8 cellular contexts compared by ENCODE assay signal in genomic region chr9:34665381-34666250, GRCh38. TPM values are rescaled to one million over a fixed set of nuclear protein-coding genes. Genes with fewer than 3 reads are reported as not detected.
DNase-seq lines count a peak whose midpoint lies in the region; ATAC-seq and TF ChIP-seq lines count a peak whose summit lies in the region.

No MANE protein-coding gene starts in this region.

- peak overlapping the region; percentile 74 to 99 (median 98) for H3K27ac Mint-ChIP-seq in naive thymus-derived CD8-positive, alpha-beta T cell
- H3K27ac Mint-ChIP-seq in stimulated activated effector memory CD8-positive, alpha-beta T cell treated with anti-CD3 and anti-CD28 coated beads, Interleukin-12 subunit alpha, Interleukin-12 subunit beta, amount 100 ng/mL, for 72 hours: peak overlapping the region; percentile 93

- H2AFZ ChIP-seq in GM23248: peak overlapping the region; percentile 91

- POLR2A ChIA-PET in naive thymus-derived CD8-positive, alpha-beta T cell (lab: Charles Lee): interaction anchor here (0.6 to 1.8 kb wide), 12 partner anchors 9 to 619 kb away, joined by 3 to 23 read pairs (median 4); partner anchors contain the start of genes DNAI1, FAM219A, FANCG and GALT

- H3K4me2 ChIP-seq in GM23248 (ENCODE audit: unreplicated experiment): peak overlapping the region; percentile 93

- peak; percentile 78 for ATAC-seq in RWPE2 (ENCODE audit: low read depth)
- ATAC-seq in naive thymus-derived CD8-positive, alpha-beta T cell: peak; percentile 75 to 78
- ATAC-seq in stimulated activated effector memory CD8-positive, alpha-beta T cell treated with anti-CD3 and anti-CD28 coated beads, Interleukin-12 subunit alpha, Interleukin-12 subunit beta, amount 100 ng/mL, for 72 hours: peak; percentile 84

- H3K9ac ChIP-seq in GM23248: peak overlapping the region; percentile 93

- peaks cover 30 to 59% (median 40%) of the 10 kb centered on the region in 4 donors for H3K4me1 Mint-ChIP-seq in naive thymus-derived CD8-positive, alpha-beta T cell
- H3K4me1 Mint-ChIP-seq in stimulated activated effector memory CD8-positive, alpha-beta T cell treated with anti-CD3 and anti-CD28 coated beads, Interleukin-12 subunit alpha, Interleukin-12 subunit beta, amount 100 ng/mL, for 72 hours: peaks cover 35% of the 10 kb centered on the region

- DNase-seq in DMS 273 (lab: John Stamatoyannopoulos, UW; ENCODE audit: unreplicated experiment) (peak; percentile 96), GM23248 (peak; percentile 98), LNCaP clone FGC (ENCODE audit: low read depth) (peak; percentile 81), RWPE2 (ENCODE audit: low spot score) (peak; percentile 95), fibroblast of mammary gland (ENCODE audit: low read depth) (peak; percentile 95)
- DNase-seq in activated T-helper 9 cell treated with anti-CD3 and anti-CD28 coated beads, Interleukin-2, amount 50 U/mL, for 16 hours (ENCODE audit: low read depth): peak; percentile 78
- peak; percentile 77 to 94 (median 86) for DNase-seq in naive thymus-derived CD8-positive, alpha-beta T cell
- DNase-seq in stimulated activated effector memory CD8-positive, alpha-beta T cell treated with anti-CD3 and anti-CD28 coated beads, Interleukin-12 subunit alpha, Interleukin-12 subunit beta, amount 100 ng/mL, for 72 hours (ENCODE audit: low spot score in 2 of 2): peak; percentile 72 to 92

- no peak for TF ChIP-seq CTCF in LNCaP clone FGC (IDR thresholded peaks at IDR 0.05; ENCODE audit: control insufficient read depth, extremely low read depth, insufficient read depth)
- TF ChIP-seq CTCF in RWPE2 (IDR thresholded peaks at IDR 0.05; ENCODE audit: poor library complexity, severe bottlenecking): no peak
- no peak for TF ChIP-seq CTCF in fibroblast of mammary gland (conservative IDR thresholded peaks at IDR 0.05; ENCODE audit: control insufficient read depth, insufficient read depth, low read depth, low read length)

- H3K4me1 ChIP-seq in GM23248 (ENCODE audit: insufficient read depth) (peaks cover 7% of the 10 kb centered on the region; the same call in 1 of the 2 replicates), RWPE2 (ENCODE audit: insufficient read depth, poor library complexity, severe bottlenecking) (peaks cover 10% of the 10 kb centered on the region)

- H3K9me3 ChIP-seq in GM23248 (ENCODE audit: low read depth) (no peaks in the 10 kb centered on the region), RWPE2 (ENCODE audit: severe bottlenecking) (no peaks in the 10 kb centered on the region)

- no peaks in the 10 kb centered on the region for H4K20me1 ChIP-seq in GM23248 (ENCODE audit: insufficient read depth)

- H3K36me3 ChIP-seq in GM23248 (ENCODE audit: low read depth) (no peaks in the 10 kb centered on the region), RWPE2 (ENCODE audit: low read depth) (no peaks in the 10 kb centered on the region)

- peaks cover 25% of the 10 kb centered on the region for H3K79me2 ChIP-seq in GM23248 (ENCODE audit: insufficient read depth)

- WGBS in GM23248 (ENCODE audit: low coverage in 1 of 2, low lambda C conversion rate in 2 of 2, missing lambda C conversion rate in 2 of 2), 2 experiments: 1 to 3% methylated on average over 28 to 55 of the region's 55 CpGs

- H3K9me3 Mint-ChIP-seq in naive thymus-derived CD8-positive, alpha-beta T cell: peaks cover 0 to 17% (median 5%) of the 10 kb centered on the region in 9 donors
- peaks cover 3% of the 10 kb centered on the region for H3K9me3 Mint-ChIP-seq in stimulated activated effector memory CD8-positive, alpha-beta T cell treated with anti-CD3 and anti-CD28 coated beads, Interleukin-12 subunit alpha, Interleukin-12 subunit beta, amount 100 ng/mL, for 72 hours

- in situ Hi-C loops in GM23248 (cut with MboI): no loop called here

- H3K4me3 ChIP-seq in GM23248: peak overlapping the region; percentile 93
- H3K4me3 ChIP-seq in LNCaP clone FGC (ENCODE audit: low read depth, low read length): peak overlapping the region; percentile 67
- H3K4me3 ChIP-seq in RWPE2 (ENCODE audit: severe bottlenecking): peak overlapping the region; percentile 73
- H3K4me3 ChIP-seq in fibroblast of mammary gland (ENCODE audit: control insufficient read depth, low read depth, low read length): peak overlapping the region; percentile 90

- peak overlapping the region; percentile 82 to 96 (median 90) for H3K4me3 Mint-ChIP-seq in naive thymus-derived CD8-positive, alpha-beta T cell
- peak overlapping the region; percentile 86 for H3K4me3 Mint-ChIP-seq in stimulated activated effector memory CD8-positive, alpha-beta T cell treated with anti-CD3 and anti-CD28 coated beads, Interleukin-12 subunit alpha, Interleukin-12 subunit beta, amount 100 ng/mL, for 72 hours

- peaks cover 9 to 20% (median 10%) of the 10 kb centered on the region in 3 donors for H3K36me3 Mint-ChIP-seq in naive thymus-derived CD8-positive, alpha-beta T cell
- peaks cover 18% of the 10 kb centered on the region for H3K36me3 Mint-ChIP-seq in stimulated activated effector memory CD8-positive, alpha-beta T cell treated with anti-CD3 and anti-CD28 coated beads, Interleukin-12 subunit alpha, Interleukin-12 subunit beta, amount 100 ng/mL, for 72 hours

- no peaks in the 10 kb centered on the region for H3K27me3 Mint-ChIP-seq in naive thymus-derived CD8-positive, alpha-beta T cell

- H3K27me3 ChIP-seq in GM23248 (replicated peaks; ENCODE audit: insufficient read depth) (no peaks in the 10 kb centered on the region), RWPE2 (ENCODE audit: insufficient read depth, poor library complexity, severe bottlenecking) (no peaks in the 10 kb centered on the region)

- no peaks in the 10 kb centered on the region for H3K9me2 ChIP-seq in GM23248 (ENCODE audit: insufficient read depth)

- peak overlapping the region; percentile 95 for H3K27ac ChIP-seq in GM23248
- peak overlapping the region; percentile 78 for H3K27ac ChIP-seq in RWPE2 (ENCODE audit: poor library complexity, severe bottlenecking)

- peaks cover 15% of the 10 kb centered on the region; the same call in 1 of the 2 replicates for H3F3A ChIP-seq in GM23248 (ENCODE audit: insufficient read depth)

RNA-seq across cellular contexts. Expression of gene CCL27, which starts 3.2 kb away (rescaled TPM):
- not detected in 2 replicates for total RNA-seq in GM23248 (2014; rRNA removed; shearing (Covaris generic))
- polyA plus RNA-seq in GM23248 (2016; fragmentation: Nextera tagmentation; extraction: Ambion mirVana): 0.48 and 0.50 TPM in 2 replicates
- not detected for total RNA-seq in naive thymus-derived CD8-positive, alpha-beta T cell
- not detected for polyA plus RNA-seq in naive thymus-derived CD8-positive, alpha-beta T cell

RNA-seq across cellular contexts. Expression of gene IL11RA, which starts 13.6 kb away (rescaled TPM):
- 50.7 and 52.3 TPM in 2 replicates for total RNA-seq in GM23248 (2014; rRNA removed; shearing (Covaris generic))
- 44.0 and 44.1 TPM in 2 replicates for polyA plus RNA-seq in GM23248 (2016; fragmentation: Nextera tagmentation; extraction: Ambion mirVana)
- 100 to 1,000 TPM; 135 to 144 TPM for total RNA-seq in naive thymus-derived CD8-positive, alpha-beta T cell
- 1 to 10 TPM; 5.1 to 7.7 (median 6.1) TPM for polyA plus RNA-seq in naive thymus-derived CD8-positive, alpha-beta T cell

RNA-seq across cellular contexts. Expression of gene GALT, which starts 19.1 kb away (rescaled TPM):
- 22.4 and 25.5 TPM in 2 replicates for total RNA-seq in GM23248 (2014; rRNA removed; shearing (Covaris generic))
- polyA plus RNA-seq in GM23248 (2016; fragmentation: Nextera tagmentation; extraction: Ambion mirVana): 28.5 and 29.1 TPM in 2 replicates
- 100 to 1,000 TPM; 170 to 181 TPM for total RNA-seq in naive thymus-derived CD8-positive, alpha-beta T cell
- polyA plus RNA-seq in naive thymus-derived CD8-positive, alpha-beta T cell: 10 to 100 TPM; 38.2 to 46.7 (median 42.0) TPM

RNA-seq across cellular contexts. Expression of gene CCL19, which starts 25.5 kb away (rescaled TPM):
- not detected in 2 replicates for total RNA-seq in GM23248 (2014; rRNA removed; shearing (Covaris generic))
- not detected in 2 replicates for polyA plus RNA-seq in GM23248 (2016; fragmentation: Nextera tagmentation; extraction: Ambion mirVana)
- total RNA-seq in naive thymus-derived CD8-positive, alpha-beta T cell: not detected
- not detected for polyA plus RNA-seq in naive thymus-derived CD8-positive, alpha-beta T cell

RNA-seq across cellular contexts. Expression of gene SIGMAR1, which starts 28.0 kb away (rescaled TPM):
- total RNA-seq in GM23248 (2014; rRNA removed; shearing (Covaris generic)): 138 and 148 TPM in 2 replicates
- polyA plus RNA-seq in GM23248 (2016; fragmentation: Nextera tagmentation; extraction: Ambion mirVana): 142 and 147 TPM in 2 replicates
- total RNA-seq in naive thymus-derived CD8-positive, alpha-beta T cell: 10 to 100 TPM; 37.7 to 39.8 TPM
- 10 to 100 TPM; 67.9 to 78.4 (median 71.8) TPM for polyA plus RNA-seq in naive thymus-derived CD8-positive, alpha-beta T cell

Comparison
In these comparisons a context has a peak if more than half of its experiments do, and no peak if none do; other contexts are left out.
1. Peak in every context shown above with its lines: DNase-seq, ATAC-seq, H3K4me3 ChIP-seq and H3K27ac ChIP-seq.